ENCODE assay signal across 1 cellular context in the genomic region with DNA sequence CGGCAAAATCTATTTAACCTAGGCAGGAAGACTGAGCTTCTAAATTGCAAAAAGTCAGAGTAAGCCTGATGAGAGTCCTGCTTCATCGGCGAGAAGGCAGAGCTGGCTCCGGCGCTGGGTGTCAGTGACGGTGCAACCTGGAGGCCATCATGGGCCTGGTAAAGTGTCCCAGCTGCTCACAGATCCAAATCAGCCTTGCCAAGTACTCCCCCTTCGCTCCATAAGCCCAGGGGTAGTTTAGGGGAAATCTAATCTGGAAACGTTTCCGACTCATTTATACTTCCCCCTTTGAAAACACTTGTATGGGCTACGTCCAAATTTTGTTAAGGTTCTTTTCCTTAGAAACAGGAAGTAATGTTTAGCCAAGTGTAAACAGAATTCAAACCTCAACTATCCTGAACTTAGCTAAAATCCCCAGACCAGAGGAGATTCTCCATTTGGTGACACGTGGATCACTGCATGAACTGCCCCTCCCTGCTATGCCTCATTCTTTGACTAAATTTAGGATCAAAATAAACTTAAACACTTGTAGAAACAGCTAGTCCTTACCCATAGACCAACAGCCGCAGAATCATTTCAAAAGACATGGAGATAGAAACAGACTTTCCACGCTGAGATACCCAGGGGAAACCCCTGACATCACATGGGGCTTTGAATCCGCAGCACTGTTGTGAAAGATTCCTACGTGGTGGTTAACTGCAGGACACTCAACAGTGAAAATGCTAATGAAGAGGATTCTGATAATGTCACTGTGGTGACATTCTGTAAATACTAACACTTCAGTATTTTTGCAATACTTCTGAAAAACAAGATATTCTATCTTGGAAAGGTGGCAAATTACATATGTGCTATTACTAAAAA.
TF ChIP-seq lines count a peak whose summit lies in the region.

No MANE protein-coding gene starts in this region.

TF ChIP-seq in GM23338, 12 proteins besides CTCF, POLR2A, EP300 and RAD21 (continued from another document):
- no peak for TF ChIP-seq ZNF462 (CRISPR knock-in tag; IDR thresholded peaks at IDR 0.05)
